In the genomic region with DNA sequence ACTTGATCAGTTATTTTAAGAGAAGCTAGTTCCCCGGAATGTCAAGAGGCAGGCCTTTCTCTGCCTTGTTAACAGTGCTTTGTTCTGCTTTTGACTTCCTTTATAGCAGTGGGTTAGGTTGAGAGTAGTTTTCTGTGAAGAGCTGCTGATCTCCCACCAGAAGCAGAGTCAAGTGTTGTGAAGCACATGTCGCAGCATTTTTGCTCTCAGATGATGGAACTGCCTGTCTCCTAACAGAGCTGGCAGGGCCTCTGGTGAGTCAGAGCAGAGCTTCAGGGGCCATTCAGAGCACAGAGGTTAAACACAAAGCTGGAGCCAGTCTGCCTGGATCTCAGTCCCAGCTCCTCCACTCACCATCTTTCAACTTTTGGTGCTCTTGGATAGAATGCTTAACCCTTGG, we compare ENCODE assay signal across 10 cellular contexts.
DNase-seq lines count a peak whose midpoint lies in the region; TF ChIP-seq lines count a peak whose summit lies in the region.
"Had no signal": no experiment of that assay in that cellular context is flagged by ENCODE, and none has a peak within 500 bp of the region (broad histone marks: within the 10 kb centered on the region; RNA-seq: fewer than 3 reads in every experiment).

No MANE protein-coding gene starts in this region.

- peak overlapping the region; percentile 72 for H3K27ac ChIP-seq in cardiac muscle cell
- H3K27ac ChIP-seq: esophagus squamous epithelium had no signal

- no peak overlapping the region for H3K4me3 ChIP-seq in cardiac muscle cell
- peak overlapping the region; percentile 3 for H3K4me3 ChIP-seq in skeletal muscle satellite cell (ENCODE audit: low read length)
- H3K4me3 ChIP-seq: esophagus squamous epithelium had no signal

- H3K9me3 ChIP-seq in cardiac muscle cell (ENCODE audit: low read depth): no peaks in the 10 kb centered on the region
- no peaks in the 10 kb centered on the region for H3K9me3 ChIP-seq in skeletal muscle satellite cell (replicated peaks; ENCODE audit: low read length)
- H3K9me3 ChIP-seq: esophagus squamous epithelium had no signal

- H3K36me3 ChIP-seq in cardiac muscle cell (no peaks in the 10 kb centered on the region), skeletal muscle satellite cell (ENCODE audit: insufficient read depth, low read length) (no peaks in the 10 kb centered on the region)
- H3K36me3 ChIP-seq: esophagus squamous epithelium had no signal

- peaks cover 14% of the 10 kb centered on the region for H3K4me1 ChIP-seq in cardiac muscle cell (ENCODE audit: low read depth)
- H3K4me1 ChIP-seq in skeletal muscle satellite cell (ENCODE audit: control insufficient read depth, insufficient read depth, low read length): peaks cover 14% of the 10 kb centered on the region

- DNase-seq in NCI-H510A treated with DMSO at 0.1 percent for 48 hours (lab: John Stamatoyannopoulos, UW) (peak; percentile 33), NCI-H510A (lab: John Stamatoyannopoulos, UW) (no peak), SHP77 (lab: John Stamatoyannopoulos, UW) (peak; percentile 46 to 64), cardiac muscle cell (ENCODE audit: low read depth in 1 of 2, low spot score in 1 of 2) (peak; percentile 42 to 71), KG1 (lab: John Stamatoyannopoulos, UW) (no peak), HUDEP-2 (lab: John Stamatoyannopoulos, UW; ENCODE audit: unreplicated experiment in 76 of 76) (no peak), NCI-H1436 (lab: John Stamatoyannopoulos, UW) (no peak)
- DNase-seq: activated T-cell treated with anti-CD3 and anti-CD28 coated beads, Interleukin-2, amount 50 U/mL, for 1 hour; esophagus squamous epithelium had no signal

- H3K27me3 ChIP-seq in cardiac muscle cell (no peaks in the 10 kb centered on the region), skeletal muscle satellite cell (ENCODE audit: control insufficient read depth, insufficient read depth, low read length) (no peaks in the 10 kb centered on the region)
- H3K27me3 ChIP-seq: esophagus squamous epithelium had no signal

- H3K9ac ChIP-seq in skeletal muscle satellite cell (ENCODE audit: low read depth, low read length): peak overlapping the region; percentile 14

- H3K4me2 ChIP-seq in skeletal muscle satellite cell (ENCODE audit: low read length): peak overlapping the region; percentile 62

- TF ChIP-seq CTCF in cardiac muscle cell (IDR thresholded peaks at IDR 0.05; ENCODE audit: low read depth, low read length): no peak

Comparison
In these comparisons a context has a peak if more than half of its experiments do, and no peak if none do; other contexts are left out.
1. DNase-seq: peak in NCI-H510A treated with DMSO at 0.1 percent for 48 hours (single experiment), SHP77 (2 of 2) and cardiac muscle cell (2 of 2); none in NCI-H510A (single experiment), KG1 (single experiment), HUDEP-2 (0 of 76) and NCI-H1436 (single experiment).